In genomic region chr3:193452338-193452737, GRCh38 we compare ENCODE assay signal across 11 cellular contexts.
DNase-seq lines count a peak whose midpoint lies in the region; FAIRE-seq and TF ChIP-seq lines count a peak whose summit lies in the region.
"Had no signal": no experiment of that assay in that cellular context is flagged by ENCODE, and none has a peak within 500 bp of the region (broad histone marks: within the 10 kb centered on the region; RNA-seq: fewer than 3 reads in every experiment).

No MANE protein-coding gene starts in this region.

- CTCF ChIA-PET in GM10248 (lab: Yijun Ruan, JAX) = interaction anchor here (0.7 to 1.1 kb wide), 3 partner anchors 8 to 17 kb away, joined by 3 read pairs; no protein-coding TSS in a partner anchor

- no peak overlapping the region for H3K4me3 ChIP-seq in bronchial epithelial cell (ENCODE audit: low read depth, low read length)

- H3K36me3 Mint-ChIP-seq in progenitor cell of endocrine pancreas (ENCODE audit: insufficient read depth) = peaks cover 5% of the 10 kb centered on the region

- H3K4me1 Mint-ChIP-seq in progenitor cell of endocrine pancreas (ENCODE audit: low read depth) = no peaks in the 10 kb centered on the region

- DNase-seq in SKM-1 treated with dmso at 0.1 percent for 144 hours (lab: John Stamatoyannopoulos, UW; ENCODE audit: unreplicated experiment) = peak; percentile 4
- no peak for DNase-seq in SKM-1 (lab: John Stamatoyannopoulos, UW; ENCODE audit: unreplicated experiment)
- DNase-seq in NCI-H1105 (lab: John Stamatoyannopoulos, UW) = peak; percentile 16
- DNase-seq in bronchial epithelial cell (ENCODE audit: low read depth) = peak; percentile 25
- DNase-seq in progenitor cell of endocrine pancreas (ENCODE audit: low spot score, unreplicated experiment) = no peak
- DNase-seq in effector CD8-positive, alpha-beta T cell (lab: John Stamatoyannopoulos, UW) = no peak
- no peak for DNase-seq in activated naive CD4-positive, alpha-beta T cell treated with Interleukin-2 at 50 U/mL for 16 hours
- no peak for DNase-seq in GM10248 (ENCODE audit: extremely low spot score)
- DNase-seq: activated effector memory CD4-positive, alpha-beta T cell treated with anti-CD3 and anti-CD28 coated beads, Interleukin-2, amount 50 U/mL, for 16 hours; NCI-H510A; stimulated activated CD8-positive, alpha-beta memory T cell treated with anti-CD3 and anti-CD28 coated beads, Interleukin-4, amount 100 ng/mL, for 48 hours had no signal

- no peak for FAIRE-seq in bronchial epithelial cell (lab: Jason Lieb, UNC)

- TF ChIP-seq CTCF in bronchial epithelial cell (IDR thresholded peaks at IDR 0.05; ENCODE audit: insufficient read depth, low read length, severe bottlenecking) (peak; percentile 34), progenitor cell of endocrine pancreas (IDR thresholded peaks at IDR 0.05; ENCODE audit: unreplicated experiment) (peak; percentile 48), GM10248 (IDR thresholded peaks at IDR 0.05; ENCODE audit: control extremely low read depth, extremely low read depth, low read depth, missing control alignments) (no peak)

- POLR2A ChIA-PET in GM10248 (lab: Yijun Ruan, JAX) = no interaction called here

- peaks cover 5% of the 10 kb centered on the region for H3K27me3 Mint-ChIP-seq in progenitor cell of endocrine pancreas

- no peak overlapping the region for H3K27ac Mint-ChIP-seq in progenitor cell of endocrine pancreas

- H3K27me3 ChIP-seq in bronchial epithelial cell (ENCODE audit: control insufficient read depth, insufficient read depth, low read length) = no peaks in the 10 kb centered on the region

- no peak overlapping the region for H3K4me3 Mint-ChIP-seq in progenitor cell of endocrine pancreas (ENCODE audit: low read depth)

- no peaks in the 10 kb centered on the region for H3K9me3 Mint-ChIP-seq in progenitor cell of endocrine pancreas (ENCODE audit: low read depth)

- H3K36me3 ChIP-seq in bronchial epithelial cell (ENCODE audit: control insufficient read depth, insufficient read depth, low read length) = no peaks in the 10 kb centered on the region

Comparison
In these comparisons a context has a peak if more than half of its experiments do, and no peak if none do; other contexts are left out.
1. DNase-seq: peak in SKM-1 treated with dmso at 0.1 percent for 144 hours (single experiment), NCI-H1105 (single experiment) and bronchial epithelial cell (single experiment); none in SKM-1 (single experiment), progenitor cell of endocrine pancreas (single experiment), effector CD8-positive, alpha-beta T cell (single experiment), activated naive CD4-positive, alpha-beta T cell treated with Interleukin-2 at 50 U/mL for 16 hours (single experiment) and GM10248 (single experiment).